In genomic region chr3:149386299-149386606, GRCh38 we compare ENCODE assay signal across 2 cellular contexts.
TF ChIP-seq lines count a peak whose summit lies in the region.

No MANE protein-coding gene starts in this region.

TF ChIP-seq in SK-N-SH, 30 proteins besides CTCF, POLR2A, EP300 and RAD21 (continued from another document):
- no peak for TF ChIP-seq IRF3 (IDR thresholded peaks at IDR 0.05; ENCODE audit: low read depth, low read length)
- TF ChIP-seq FOSL2 (IDR thresholded peaks at IDR 0.05; ENCODE audit: borderline replicate concordance, low read depth), result no peak
- TF ChIP-seq SIN3A (IDR thresholded peaks at IDR 0.05; ENCODE audit: borderline replicate concordance, low read depth, low read length), result no peak
- no peak for TF ChIP-seq MXI1 (IDR thresholded peaks at IDR 0.05; ENCODE audit: low read depth, low read length)
- TF ChIP-seq TCF12 (IDR thresholded peaks at IDR 0.05), result no peak
- no peak for TF ChIP-seq REST (IDR thresholded peaks at IDR 0.05; ENCODE audit: low read depth, low read length)

TF ChIP-seq in SK-N-SH treated with all-trans-retinoic acid at 6 μM for 48 hours, 23 proteins besides CTCF, POLR2A, EP300 and RAD21 (continued from another document):
- TF ChIP-seq CREB5 (CRISPR knock-in tag; IDR thresholded peaks at IDR 0.05; ENCODE audit: low read depth), result no peak
- TF ChIP-seq ZFP30 (CRISPR knock-in tag; IDR thresholded peaks at IDR 0.05), result no peak
- TF ChIP-seq ESRRG (CRISPR knock-in tag; IDR thresholded peaks at IDR 0.05), result no peak
- no peak for TF ChIP-seq TCF4 (CRISPR knock-in tag; IDR thresholded peaks at IDR 0.05; ENCODE audit: borderline replicate concordance)
- no peak for TF ChIP-seq ARNTL (CRISPR knock-in tag; IDR thresholded peaks at IDR 0.05; ENCODE audit: borderline replicate concordance, low read depth)
TF ChIP-seq in SK-N-SH treated with all-trans-retinoic acid at 6 μM for 48 hours: peak in this region for 0.
